9 cellular contexts compared by ENCODE assay signal in genomic region chr3:49199244-49199899, GRCh38. TPM values are rescaled to one million over a fixed set of nuclear protein-coding genes. Genes with fewer than 3 reads are reported as not detected.
A peak's percentile ranks its signal among the peaks of the same experiment; 100 is the strongest.
DNase-seq lines count a peak whose midpoint lies in the region; ATAC-seq, FAIRE-seq and TF ChIP-seq lines count a peak whose summit lies in the region.
"Had no signal": no experiment of that assay in that cellular context is flagged by ENCODE, and none has a peak within 500 bp of the region (broad histone marks: within the 10 kb centered on the region; RNA-seq: fewer than 3 reads in every experiment).

No MANE protein-coding gene starts in this region.

- H3K14ac ChIP-seq in H9 (ENCODE audit: insufficient read depth, low read length): no peak overlapping the region

- no peak overlapping the region for H2BK12ac ChIP-seq in H9 (ENCODE audit: insufficient read length, low read depth, low read length)

- no peaks in the 10 kb centered on the region for H3K23me2 ChIP-seq in H9 (ENCODE audit: insufficient read length, low read depth, low read length, poor library complexity, severe bottlenecking)

- H3K36me3 ChIP-seq in kidney (ENCODE audit: control insufficient read depth in 1 of 2, insufficient read depth in 2 of 2, low read length in 2 of 2): no peaks in the 10 kb centered on the region
- H3K36me3 ChIP-seq in effector memory CD4-positive, alpha-beta T cell (ENCODE audit: control insufficient read depth, insufficient read depth, low read length): no peaks in the 10 kb centered on the region

- H3K4me3 Mint-ChIP-seq in H9: no peak overlapping the region

- ATAC-seq in HG02610 (IDR thresholded peaks at IDR 0.05; ENCODE audit: unreplicated experiment): no peak

- no peak overlapping the region for H2BK20ac ChIP-seq in H9 (ENCODE audit: low read depth, low read length, poor library complexity, severe bottlenecking)

- H3K9me3 ChIP-seq in H9 (ENCODE audit: control insufficient read depth, low read depth, low read length) (no peaks in the 10 kb centered on the region), kidney (ENCODE audit: control insufficient read depth in 1 of 2, low read length in 2 of 2) (no peaks in the 10 kb centered on the region)
- no peaks in the 10 kb centered on the region for H3K9me3 ChIP-seq in effector memory CD4-positive, alpha-beta T cell (ENCODE audit: control insufficient read depth, low read length)

- H3K27me3 ChIP-seq in H9 (ENCODE audit: insufficient read depth, low read length): no peaks in the 10 kb centered on the region
- H3K27me3 ChIP-seq in effector memory CD4-positive, alpha-beta T cell (replicated peaks; ENCODE audit: control insufficient read depth, insufficient read depth, low read length, poor library complexity, severe bottlenecking): no peaks in the 10 kb centered on the region

- no peak overlapping the region for H3K56ac ChIP-seq in H9 (ENCODE audit: insufficient read length, low read depth, low read length)

- no peaks in the 10 kb centered on the region for H3K79me1 ChIP-seq in H9 (ENCODE audit: insufficient read depth, low read depth, low read length, poor library complexity, severe bottlenecking)

- no peak for FAIRE-seq in kidney (lab: Jason Lieb, UNC)
- FAIRE-seq in GM19239 (lab: Jason Lieb, UNC): no peak

- peaks cover 9% of the 10 kb centered on the region; the same call in 1 of the 2 replicates for H3K27me3 Mint-ChIP-seq in H9 (ENCODE audit: low read depth)

- no peak overlapping the region for H3K4me2 ChIP-seq in H9 (ENCODE audit: insufficient read depth, insufficient read length, low read length)
- H3K4me2 ChIP-seq: smooth muscle cell had no signal

- H3K4me1 Mint-ChIP-seq in H9: no peaks in the 10 kb centered on the region

- no peak overlapping the region for H2BK120ac ChIP-seq in H9 (ENCODE audit: low read depth, low read length, poor library complexity, severe bottlenecking)

- no peaks in the 10 kb centered on the region for H3K79me2 ChIP-seq in H9 (ENCODE audit: insufficient read depth, low read length)

- H4K8ac ChIP-seq in H9 (replicated peaks; ENCODE audit: insufficient read length, low read depth, low read length): no peak overlapping the region

- intact Hi-C loops in kidney (cut with DNase I): no loop called here

- TF ChIP-seq CTCF in H9 (conservative IDR thresholded peaks at IDR 0.05): no peak
- TF ChIP-seq CTCF in kidney (IDR thresholded peaks at IDR 0.05; ENCODE audit: borderline replicate concordance, extremely low read depth, insufficient read depth): no peak

- no peak overlapping the region for H3K27ac Mint-ChIP-seq in H9

- no peak overlapping the region for H3K23ac ChIP-seq in H9 (ENCODE audit: insufficient read length, low read depth, low read length)

- H3K27ac ChIP-seq in H9 (ENCODE audit: insufficient read length, low read depth, low read length) (no peak overlapping the region), kidney (ENCODE audit: low read depth in 2 of 2, low read length in 2 of 2) (peak overlapping the region in 1 of 2 donors; percentile 32), skin epidermis (peak overlapping the region in 12 of 21 experiments; percentile 43 to 78 (median 56))
- H3K27ac ChIP-seq in effector memory CD4-positive, alpha-beta T cell (ENCODE audit: insufficient read depth, low read length, poor library complexity, severe bottlenecking): no peak overlapping the region

- no peak overlapping the region for H2AK5ac ChIP-seq in H9 (ENCODE audit: insufficient read length, low read length)

- no peak overlapping the region for H3T11ph ChIP-seq in H9 (ENCODE audit: low read length)

- no peak overlapping the region for H3K9ac ChIP-seq in H9 (ENCODE audit: extremely low read depth, insufficient read length, low read length)
- no peak overlapping the region for H3K9ac ChIP-seq in kidney (ENCODE audit: low read length in 2 of 2)

- H3K4me3 ChIP-seq in kidney (ENCODE audit: low read length in 2 of 2) (peak overlapping the region in 1 of 2 donors; percentile 56), skin epidermis (peak overlapping the region; percentile 3 to 41 (median 27))
- no peak overlapping the region for H3K4me3 ChIP-seq in effector memory CD4-positive, alpha-beta T cell (ENCODE audit: insufficient read depth, low read depth, low read length, poor library complexity, severe bottlenecking)
- H3K4me3 ChIP-seq: smooth muscle cell had no signal

- H2AFZ ChIP-seq in H9 (ENCODE audit: low read length): no peak overlapping the region

- no peak overlapping the region for H2BK15ac ChIP-seq in H9 (ENCODE audit: low read depth, low read length)

- H3K4me1 ChIP-seq in H9 (ENCODE audit: insufficient read depth, low read length) (no peaks in the 10 kb centered on the region), kidney (ENCODE audit: control insufficient read depth in 1 of 2, insufficient read depth in 1 of 2, low read depth in 1 of 2, low read length in 2 of 2) (no peaks in the 10 kb centered on the region)
- H3K4me1 ChIP-seq in effector memory CD4-positive, alpha-beta T cell (ENCODE audit: control insufficient read depth, insufficient read depth, low read length, poor library complexity, severe bottlenecking): no peaks in the 10 kb centered on the region

- no CpG with 5 or more reads among the region's 52 CpGs for WGBS in H9 (ENCODE audit: extremely low coverage, insufficient read length, low lambda C conversion rate)

- H4K91ac ChIP-seq in H9 (ENCODE audit: insufficient read length, low read depth, low read length): no peak overlapping the region

- peaks cover 0 to 3% of the 10 kb centered on the region in 2 experiments; a peak in 1 of 5 replicates for H3K9me3 Mint-ChIP-seq in H9

- no peak overlapping the region for H4K5ac ChIP-seq in H9 (ENCODE audit: insufficient read length, low read depth, low read length)

- no peak overlapping the region for H2BK5ac ChIP-seq in H9 (ENCODE audit: insufficient read length, low read length)

- H3K18ac ChIP-seq in H9 (ENCODE audit: insufficient read length, low read depth, low read length): no peak overlapping the region

- H4K20me1 ChIP-seq in H9 (ENCODE audit: control insufficient read depth, insufficient read depth, insufficient read length): no peaks in the 10 kb centered on the region

- peak; percentile 93 for DNase-seq in H9
- DNase-seq in cerebellar cortex (ENCODE audit: low spot score): peak; percentile 19
- DNase-seq in kidney: peak; percentile 97
- no peak for DNase-seq in effector memory CD4-positive, alpha-beta T cell
- DNase-seq in GM19239 (ENCODE audit: insufficient read length, low spot score): no peak
- DNase-seq in activated CD8-positive, alpha-beta memory T cell treated with anti-CD3 and anti-CD28 coated beads for 24 hours: no peak

- no peak overlapping the region for H3K4ac ChIP-seq in H9 (ENCODE audit: low read depth, low read length)

- no peaks in the 10 kb centered on the region for H3K36me3 Mint-ChIP-seq in H9 (ENCODE audit: insufficient read depth in 1 of 3, low read depth in 3 of 3)

RNA-seq across cellular contexts. Expression of gene KLHDC8B, which starts 28.0 kb away (rescaled TPM):
- total RNA-seq in H9 (2021): 13.5 and 14.4 TPM in 2 replicates
- 23.4 TPM for total RNA-seq in kidney
- 36.5 TPM for polyA plus RNA-seq in kidney (ENCODE audit: insufficient read depth, low read depth, low replicate concordance)

RNA-seq across cellular contexts. Expression of gene CCDC71, which starts 33.2 kb away (rescaled TPM):
- total RNA-seq in H9 (2021): 26.1 and 27.6 TPM in 2 replicates
- total RNA-seq in kidney: 27.6 TPM
- polyA plus RNA-seq in kidney (ENCODE audit: insufficient read depth, low read depth, low replicate concordance): 21.0 TPM

Comparison
In these comparisons a context has a peak if more than half of its experiments do, and no peak if none do; other contexts are left out.
1. DNase-seq: peak in H9 (single experiment), cerebellar cortex (single experiment) and kidney (single experiment); none in effector memory CD4-positive, alpha-beta T cell (0 of 3), GM19239 (single experiment) and activated CD8-positive, alpha-beta memory T cell treated with anti-CD3 and anti-CD28 coated beads for 24 hours (single experiment).
2. H3K27ac ChIP-seq: peak in skin epidermis (12 of 21); none in H9 (single experiment) and effector memory CD4-positive, alpha-beta T cell (single experiment).